ENCODE assay signal across 24 cellular contexts in the genomic region with DNA sequence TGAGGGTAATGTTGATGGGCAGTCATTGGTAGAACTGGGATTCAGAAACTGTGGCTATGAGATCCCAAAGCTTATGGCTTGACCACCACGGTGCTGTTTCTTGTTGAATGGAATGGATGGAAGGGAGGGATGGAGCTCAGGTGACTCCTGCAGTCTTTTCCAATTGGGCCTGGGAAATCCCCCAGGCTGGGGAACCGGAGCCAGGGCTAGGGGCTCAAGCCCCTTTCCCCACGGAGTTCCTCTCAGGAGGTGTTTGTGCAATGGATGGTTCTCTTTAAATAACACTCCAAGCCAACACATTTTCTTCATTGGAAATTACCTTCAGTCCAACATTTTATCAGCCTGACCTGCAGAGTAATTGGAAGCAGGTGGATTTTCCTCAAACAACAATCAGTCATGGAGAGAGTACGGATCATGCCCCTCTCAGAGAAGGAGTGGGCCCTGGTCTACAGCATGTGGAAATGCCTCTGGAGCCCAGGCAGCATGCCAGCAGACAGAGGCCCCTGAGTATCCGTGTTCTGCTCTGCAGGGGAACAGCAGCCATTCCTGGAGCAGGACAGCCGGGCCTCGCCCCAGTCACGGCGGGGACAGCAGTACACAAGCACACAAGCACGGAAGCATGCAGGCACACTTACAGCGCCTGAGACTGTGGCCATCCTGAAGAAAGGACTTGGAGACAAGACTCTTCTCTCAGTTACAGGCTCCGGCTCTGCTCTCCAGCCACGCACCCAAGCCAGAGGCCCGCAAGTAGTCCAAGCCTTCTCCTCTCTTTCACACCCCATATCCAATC.
"Had no signal": no experiment of that assay in that cellular context is flagged by ENCODE, and none has a peak within 500 bp of the region (broad histone marks: within the 10 kb centered on the region; RNA-seq: fewer than 3 reads in every experiment).

No MANE protein-coding gene starts in this region.

- H3K4me1 Mint-ChIP-seq: activated CD4-positive, alpha-beta T cell treated with anti-CD3 and anti-CD28 coated beads, Interleukin-2, amount 10 ng/mL, durations not matched to agents 7 days and 5 days; activated naive CD8-positive, alpha-beta T cell treated with anti-CD3 and anti-CD28 coated beads, Interleukin-2, amount 50 U/mL, for 24 hours had no signal

- H3K9me3 Mint-ChIP-seq: activated CD4-positive, alpha-beta memory T cell treated with anti-CD3 and anti-CD28 coated beads for 36 hours; activated CD4-positive, alpha-beta T cell treated with anti-CD3 and anti-CD28 coated beads, Interleukin-2, amount 10 ng/mL, durations not matched to agents 7 days and 5 days; activated naive CD4-positive, alpha-beta T cell treated with anti-CD3 and anti-CD28 coated beads, Interleukin-2, amount 50 U/mL, for 72 hours; activated naive CD8-positive, alpha-beta T cell treated with anti-CD3 and anti-CD28 coated beads, Interleukin-2, amount 50 U/mL, for 24 hours; activated T-cell treated with anti-CD3 and anti-CD28 coated beads, Interleukin-2, amount 50 U/mL, for 24 hours; activated T-helper 1 cell treated with anti-CD3 and anti-CD28 coated beads, Interleukin-12 subunit alpha, Interleukin-12 subunit beta, Interleukin-2, Interleukin-4 antibody, amounts not matched to agents 30 ng/mL and 10 ng/mL and 1 ng/mL, durations not matched to agents 14 hours and 24 hours and 36 hours had no signal

- DNase-seq: activated CD4-positive, alpha-beta memory T cell treated with anti-CD3 and anti-CD28 coated beads for 36 hours; activated CD4-positive, alpha-beta T cell treated with anti-CD3 and anti-CD28 coated beads, Interleukin-2, amount 10 ng/mL, durations not matched to agents 7 days and 5 days; activated CD4-positive, CD25-positive, alpha-beta regulatory T cell; activated effector memory CD4-positive, alpha-beta T cell treated with anti-CD3 and anti-CD28 coated beads, Interleukin-2, amount 50 U/mL, for 16 hours; activated naive CD4-positive, alpha-beta T cell treated with Interleukin-2 at 50 U/mL for 16 hours; activated naive CD8-positive, alpha-beta T cell treated with anti-CD3 and anti-CD28 coated beads, Interleukin-2, amount 50 U/mL, for 24 hours; activated T-cell treated with anti-CD3 and anti-CD28 coated beads, Interleukin-2, amount 50 U/mL, for 24 hours; amygdala; IMR-90; Kasumi-1; KBM-7; NCI-H1105 treated with DMSO at 0.1 percent for 48 hours; NCI-H1436 treated with DMSO at 0.1 percent for 48 hours; NCI-H187 treated with DMSO at 0.1 percent for 48 hours; NCI-H2081 treated with DMSO at 0.1 percent for 48 hours; NCI-H2227 treated with DMSO at 0.1 percent for 48 hours; NCI-H446 treated with DMSO at 0.1 percent for 48 hours; NCI-H524 treated with DMSO at 0.1 percent for 48 hours; NCI-H748 treated with DMSO at 0.1 percent for 48 hours; SIG-M5; T-helper 1 cell had no signal

- ATAC-seq: activated naive CD4-positive, alpha-beta T cell treated with anti-CD3 and anti-CD28 coated beads, Interleukin-2, amount 50 U/mL, for 72 hours; activated naive CD8-positive, alpha-beta T cell treated with anti-CD3 and anti-CD28 coated beads, Interleukin-2, amount 50 U/mL, for 24 hours had no signal

- H3K27ac Mint-ChIP-seq: activated CD4-positive, alpha-beta memory T cell treated with anti-CD3 and anti-CD28 coated beads for 36 hours; activated CD4-positive, alpha-beta T cell treated with anti-CD3 and anti-CD28 coated beads, Interleukin-2, amount 10 ng/mL, durations not matched to agents 7 days and 5 days; activated naive CD8-positive, alpha-beta T cell treated with anti-CD3 and anti-CD28 coated beads, Interleukin-2, amount 50 U/mL, for 24 hours; activated T-cell treated with anti-CD3 and anti-CD28 coated beads, Interleukin-2, amount 50 U/mL, for 24 hours; activated T-helper 1 cell treated with anti-CD3 and anti-CD28 coated beads, Interleukin-12 subunit alpha, Interleukin-12 subunit beta, Interleukin-2, Interleukin-4 antibody, amounts not matched to agents 30 ng/mL and 10 ng/mL and 1 ng/mL, durations not matched to agents 14 hours and 24 hours and 36 hours had no signal

- H3K36me3 Mint-ChIP-seq: activated CD4-positive, alpha-beta memory T cell treated with anti-CD3 and anti-CD28 coated beads for 36 hours; activated naive CD4-positive, alpha-beta T cell treated with anti-CD3 and anti-CD28 coated beads, Interleukin-2, amount 50 U/mL, for 72 hours had no signal

- H3K27me3 Mint-ChIP-seq: activated CD4-positive, alpha-beta memory T cell treated with anti-CD3 and anti-CD28 coated beads for 36 hours; activated CD4-positive, alpha-beta T cell treated with anti-CD3 and anti-CD28 coated beads, Interleukin-2, amount 10 ng/mL, durations not matched to agents 7 days and 5 days; activated naive CD8-positive, alpha-beta T cell treated with anti-CD3 and anti-CD28 coated beads, Interleukin-2, amount 50 U/mL, for 24 hours; activated T-cell treated with anti-CD3 and anti-CD28 coated beads, Interleukin-2, amount 50 U/mL, for 24 hours had no signal

- H3K27ac ChIP-seq: VCaP had no signal

- H3K4me3 Mint-ChIP-seq: activated CD4-positive, alpha-beta memory T cell treated with anti-CD3 and anti-CD28 coated beads for 36 hours; activated CD4-positive, alpha-beta T cell treated with anti-CD3 and anti-CD28 coated beads, Interleukin-2, amount 10 ng/mL, durations not matched to agents 7 days and 5 days; activated naive CD8-positive, alpha-beta T cell treated with anti-CD3 and anti-CD28 coated beads, Interleukin-2, amount 50 U/mL, for 24 hours; activated T-cell treated with anti-CD3 and anti-CD28 coated beads, Interleukin-2, amount 50 U/mL, for 24 hours; activated T-helper 1 cell treated with anti-CD3 and anti-CD28 coated beads, Interleukin-12 subunit alpha, Interleukin-12 subunit beta, Interleukin-2, Interleukin-4 antibody, amounts not matched to agents 30 ng/mL and 10 ng/mL and 1 ng/mL, durations not matched to agents 14 hours and 24 hours and 36 hours had no signal
